19 cellular contexts compared by ENCODE assay signal in the genomic region with DNA sequence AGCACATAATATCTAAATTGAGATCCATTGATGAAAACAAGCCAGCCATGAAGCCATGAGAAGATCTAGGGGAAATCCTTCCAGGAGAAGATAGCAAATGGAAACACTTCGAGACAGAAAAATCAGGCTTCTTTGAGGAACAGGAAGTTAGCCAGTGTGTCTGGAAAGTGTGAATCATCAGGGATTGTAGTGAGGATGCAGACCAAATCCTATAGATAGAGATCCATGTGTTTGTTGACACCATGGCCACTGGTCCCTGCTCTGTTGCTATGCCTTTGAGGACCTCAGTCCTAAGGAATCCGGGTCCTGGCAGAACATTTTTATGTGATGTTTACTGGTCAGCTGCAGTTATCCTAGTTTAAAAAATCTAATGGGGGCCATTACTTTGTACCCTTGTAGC. TPM values are rescaled to one million over a fixed set of nuclear protein-coding genes. Genes with fewer than 3 reads are reported as not detected.
DNase-seq lines count a peak whose midpoint lies in the region; ATAC-seq and TF ChIP-seq lines count a peak whose summit lies in the region.
"Had no signal": no experiment of that assay in that cellular context is flagged by ENCODE, and none has a peak within 500 bp of the region (broad histone marks: within the 10 kb centered on the region; RNA-seq: fewer than 3 reads in every experiment).

No MANE protein-coding gene starts in this region.

- H3K9me3 Mint-ChIP-seq in MCF 10A (ENCODE audit: unreplicated experiment) = no peaks in the 10 kb centered on the region
- no peaks in the 10 kb centered on the region for H3K9me3 Mint-ChIP-seq in natural killer cell
- H3K9me3 Mint-ChIP-seq: CD4-positive, alpha-beta T cell; H9 had no signal

- H3K27ac Mint-ChIP-seq in MCF 10A (ENCODE audit: low read depth, unreplicated experiment) (no peak overlapping the region), natural killer cell (no peak overlapping the region)
- H3K27ac Mint-ChIP-seq: CD4-positive, alpha-beta T cell; H9 had no signal

- dilution Hi-C loops in mammary epithelial cell (cut with HindIII; ENCODE audit: low sequenced_read_pairs) = no loop called here

- no peak overlapping the region for H3K9ac ChIP-seq in mammary epithelial cell (ENCODE audit: insufficient read depth, low read length)
- H3K9ac ChIP-seq: SK-N-SH had no signal

- H4K20me1 ChIP-seq in mammary epithelial cell (ENCODE audit: insufficient read depth, low read length) = no peaks in the 10 kb centered on the region

- no peaks in the 10 kb centered on the region for H3K4me1 ChIP-seq in mammary epithelial cell (ENCODE audit: insufficient read depth, low read length)
- H3K4me1 ChIP-seq: heart right ventricle, thyroid gland had no signal

- TF ChIP-seq CTCF in MCF 10A (IDR thresholded peaks at IDR 0.05; ENCODE audit: unreplicated experiment) = no peak
- no peak for TF ChIP-seq CTCF in mammary epithelial cell (conservative IDR thresholded peaks at IDR 0.05 in 1 of 2, IDR thresholded peaks at IDR 0.05 in 1 of 2; ENCODE audit: extremely low read depth in 1 of 2, insufficient read depth in 1 of 2, low read depth in 1 of 2, low read length in 2 of 2)
- TF ChIP-seq CTCF in foreskin fibroblast (IDR thresholded peaks at IDR 0.05; ENCODE audit: low read depth, low read length) = no peak
- TF ChIP-seq CTCF in natural killer cell (IDR thresholded peaks at IDR 0.05) = no peak

- H3K4me3 Mint-ChIP-seq in MCF 10A (ENCODE audit: unreplicated experiment) (no peak overlapping the region), natural killer cell (no peak overlapping the region)
- H3K4me3 Mint-ChIP-seq: CD4-positive, alpha-beta T cell; H9 had no signal

- peaks cover 5% of the 10 kb centered on the region for H3K27me3 ChIP-seq in mammary epithelial cell (ENCODE audit: insufficient read depth, low read length)
- H3K27me3 ChIP-seq: thyroid gland had no signal

- no TSS peak for BruUV-seq in MCF 10A (replicated peaks; lab: Mats Ljungman, UMichigan)
- BruUV-seq in mammary epithelial cell (replicated peaks; lab: Mats Ljungman, UMichigan) = no TSS peak

- H3K79me2 ChIP-seq in mammary epithelial cell (ENCODE audit: insufficient read depth, low read length) = no peaks in the 10 kb centered on the region

- peaks cover 6% of the 10 kb centered on the region for H3K4me1 Mint-ChIP-seq in MCF 10A (ENCODE audit: insufficient read depth, unreplicated experiment)
- H3K4me1 Mint-ChIP-seq in natural killer cell = no peaks in the 10 kb centered on the region
- H3K4me1 Mint-ChIP-seq: H9 had no signal

- in situ Hi-C loops in mammary epithelial cell (cut with MboI; ENCODE audit: low sequenced_read_pairs in 2 of 2) = no loop called here

- intact Hi-C loops in MCF 10A (cut with micrococcal nuclease) (no loop called here), mammary epithelial cell (cut with micrococcal nuclease) (no loop called here), natural killer cell (cut with micrococcal nuclease) (no loop called here)

- ATAC-seq in HG03342 (IDR thresholded peaks at IDR 0.05; ENCODE audit: unreplicated experiment) (no peak), natural killer cell (no peak)
- ATAC-seq: heart right ventricle, left cardiac atrium had no signal

- H3K36me3 ChIP-seq in mammary epithelial cell (ENCODE audit: insufficient read depth, low read length) = no peaks in the 10 kb centered on the region
- H3K36me3 ChIP-seq: heart right ventricle, thyroid gland had no signal

- H3K27me3 Mint-ChIP-seq in MCF 10A (ENCODE audit: insufficient read depth, unreplicated experiment) (no peaks in the 10 kb centered on the region), natural killer cell (ENCODE audit: low read depth in 2 of 2) (peaks cover 13 to 64% of the 10 kb centered on the region in 2 donors)

- H3K4me3 ChIP-seq in mammary epithelial cell (replicated peaks in 1 of 3; ENCODE audit: insufficient read depth in 1 of 3, low read depth in 2 of 3, low read length in 3 of 3) (no peak overlapping the region), foreskin fibroblast (ENCODE audit: low read depth in 1 of 2, low read length in 2 of 2) (no peak overlapping the region)
- H3K4me3 ChIP-seq: heart right ventricle, thyroid gland had no signal

- POLR2A ChIA-PET in MCF 10A (lab: Yijun Ruan, JAX) = no interaction called here

- H3K4me2 ChIP-seq in mammary epithelial cell (ENCODE audit: insufficient read depth, low read depth, low read length) = no peak overlapping the region
- H3K4me2 ChIP-seq: SK-N-SH had no signal

- H3K9me3 ChIP-seq in mammary epithelial cell (replicated peaks; ENCODE audit: insufficient read depth, low read length) = no peaks in the 10 kb centered on the region
- H3K9me3 ChIP-seq: heart right ventricle, SK-N-SH, thyroid gland had no signal

- no peaks in the 10 kb centered on the region for H3K36me3 Mint-ChIP-seq in MCF 10A (ENCODE audit: insufficient read depth, unreplicated experiment)
- no peaks in the 10 kb centered on the region for H3K36me3 Mint-ChIP-seq in natural killer cell

- DNase-seq in MCF 10A (ENCODE audit: unreplicated experiment) (peak; percentile 14), mammary epithelial cell (no peak), RPMI7951 (ENCODE audit: low read depth) (peak; percentile 53), fibroblast of peridontal ligament (ENCODE audit: extremely low read depth) (peak; percentile 8), foreskin fibroblast (no peak), NCI-H1930 (lab: John Stamatoyannopoulos, UW) (no peak), natural killer cell (no peak)
- DNase-seq: activated CD4-positive, alpha-beta T cell treated with anti-CD3 and anti-CD28 coated beads, Interleukin-2, amount 50 U/mL, for 48 hours; activated T-cell treated with anti-CD3 and anti-CD28 coated beads, Interleukin-2, amount 50 U/mL, for 48 hours; CD4-positive, alpha-beta T cell; H9; heart right ventricle; left cardiac atrium; NCI-H1694; NCI-H510A; SK-N-SH; stimulated activated CD4-positive, alpha-beta T cell treated with anti-CD3 and anti-CD28 coated beads, Interleukin-4, amount 100 ng/mL, for 24 hours; thyroid gland had no signal

- CTCF ChIA-PET in MCF 10A (lab: Yijun Ruan, JAX) = no interaction called here
- CTCF ChIA-PET in mammary epithelial cell (lab: Charles Lee; ENCODE audit: low non-redundant PET) = no interaction called here

- no peak overlapping the region for H3K27ac ChIP-seq in mammary epithelial cell (ENCODE audit: insufficient read depth, low read depth, low read length)
- H3K27ac ChIP-seq: heart right ventricle, thyroid gland had no signal

- H2AFZ ChIP-seq in mammary epithelial cell (ENCODE audit: low read depth, low read length) = no peak overlapping the region

- 84% methylated on average over 2 of the region's 2 CpGs for WGBS in mammary epithelial cell (ENCODE audit: low coverage, missing lambda C conversion rate)

RNA-seq across cellular contexts. Expression of a gene that starts 6.6 kb away (rescaled TPM):
- not detected in 2 replicates for total RNA-seq in MCF 10A (2022)
- total RNA-seq in mammary epithelial cell = not detected
- not detected for polyA plus RNA-seq in mammary epithelial cell
- polyA minus RNA-seq in mammary epithelial cell = not detected
- 0.59 and 1.2 TPM in 2 replicates for total RNA-seq in RPMI7951 (2014; rRNA removed; shearing (Covaris generic))
- total RNA-seq in natural killer cell = not detected
- total RNA-seq: CD4-positive, alpha-beta T cell had no signal

RNA-seq across cellular contexts. Expression of a gene that starts 42.9 kb away (rescaled TPM):
- 28.1 and 29.8 TPM in 2 replicates for total RNA-seq in MCF 10A (2022)
- 10 to 100 TPM; 12.3 to 17.5 TPM for total RNA-seq in mammary epithelial cell
- polyA plus RNA-seq in mammary epithelial cell = 3.5 TPM
- polyA minus RNA-seq in mammary epithelial cell = 0.36 TPM
- 13.1 and 16.6 TPM in 2 replicates for total RNA-seq in RPMI7951 (2014; rRNA removed; shearing (Covaris generic))
- 10 to 100 TPM in 1 of 3 donors, 1 to 10 TPM in 2; 5.3 to 10.3 (median 9.8) TPM for total RNA-seq in natural killer cell

Comparison
In these comparisons a context has a peak if more than half of its experiments do, and no peak if none do; other contexts are left out.
1. DNase-seq: peak in MCF 10A (single experiment), RPMI7951 (single experiment) and fibroblast of peridontal ligament (single experiment); none in mammary epithelial cell (single experiment), foreskin fibroblast (0 of 2), NCI-H1930 (0 of 2) and natural killer cell (single experiment).